ENCODE assay signal across 28 cellular contexts in the genomic region with DNA sequence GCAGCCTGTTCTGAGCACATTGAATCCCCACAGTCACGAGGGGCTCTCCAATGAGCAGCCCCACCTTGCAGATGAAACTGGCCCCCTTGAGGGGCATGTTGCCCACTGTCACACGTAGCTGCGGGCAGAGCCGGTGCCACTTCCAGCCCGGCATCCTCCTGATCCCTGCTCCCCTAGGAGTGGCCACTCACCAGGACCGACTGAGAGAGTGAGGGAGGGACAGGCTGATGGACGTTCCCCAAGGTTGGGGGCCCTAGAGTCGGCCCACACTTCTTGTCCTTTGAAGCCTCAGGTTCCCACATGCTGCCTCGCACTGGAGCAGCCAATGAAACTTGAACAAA. TPM values are rescaled to one million over a fixed set of nuclear protein-coding genes. Genes with fewer than 3 reads are reported as not detected.
DNase-seq lines count a peak whose midpoint lies in the region; TF ChIP-seq lines count a peak whose summit lies in the region.
"Had no signal": no experiment of that assay in that cellular context is flagged by ENCODE, and none has a peak within 500 bp of the region (broad histone marks: within the 10 kb centered on the region; RNA-seq: fewer than 3 reads in every experiment).

No MANE protein-coding gene starts in this region.

- POLR2A ChIA-PET in RWPE1 (lab: Yijun Ruan, JAX; ENCODE audit: low non-redundant PET) = no interaction called here

- no peak overlapping the region for H3K14ac ChIP-seq in mesenchymal stem cell (ENCODE audit: low read length in 2 of 2)

- no peak overlapping the region for H3K9ac ChIP-seq in mesenchymal stem cell (ENCODE audit: low read length)

- no peak overlapping the region for H2BK120ac ChIP-seq in mesenchymal stem cell (ENCODE audit: low read depth, low read length)

- CTCF ChIA-PET in RWPE1 (lab: Yijun Ruan, JAX) = no interaction called here

- no peak overlapping the region for H3K23ac ChIP-seq in mesenchymal stem cell (ENCODE audit: low read length in 2 of 2)

- no peaks in the 10 kb centered on the region for H3K9me3 Mint-ChIP-seq in dendritic cell treated with granulocyte-macrophage colony-stimulating factor and Interleukin-4, amounts not matched to agents 40 ng/mL and 50 ng/mL, for 4 days
- H3K9me3 Mint-ChIP-seq in HFFc6 = no peaks in the 10 kb centered on the region
- H3K9me3 Mint-ChIP-seq: activated naive CD4-positive, alpha-beta T cell treated with anti-CD3 and anti-CD28 coated beads, Interleukin-2, amount 50 U/mL, for 24 hours; activated T-helper 2 cell treated with anti-CD3 and anti-CD28 coated beads, Interferon-gamma antibody, Interleukin-2, Interleukin-4, amounts not matched to agents 10 μg/mL and 5 μg/mL and 100 μg/mL, durations not matched to agents 14 hours and 24 hours and 36 hours; IgD-negative memory B cell; natural killer cell had no signal

- intact Hi-C loops in dendritic cell treated with granulocyte-macrophage colony-stimulating factor and Interleukin-4, amounts not matched to agents 40 ng/mL and 50 ng/mL, for 4 days (cut with micrococcal nuclease) = loop anchor here (10.0 kb wide), 1 partner anchor 109 kb away; no protein-coding TSS in a partner anchor
- intact Hi-C loops in testis (cut with DNase I; ENCODE audit: low total_unique reads) = no loop called here

- peaks cover 23% of the 10 kb centered on the region for H3K79me1 ChIP-seq in mesenchymal stem cell (replicated peaks; ENCODE audit: low read length, poor library complexity, severe bottlenecking)

- 97% methylated on average over 9 of the region's 9 CpGs for WGBS in mesenchymal stem cell
- WGBS in testis, 2 donors = 82 to 88% methylated on average over 1 to 9 of the region's 9 CpGs

- H3K4me2 ChIP-seq in mesenchymal stem cell (ENCODE audit: low read length, poor library complexity, severe bottlenecking) = no peak overlapping the region
- H3K4me2 ChIP-seq: hepatocyte had no signal

- H3K4me3 ChIP-seq in mesenchymal stem cell (ENCODE audit: insufficient read depth in 1 of 2, low read depth in 1 of 2, low read length in 2 of 2) (no peak overlapping the region), testis (no peak overlapping the region)
- H3K4me3 ChIP-seq: coronary artery, hepatocyte, ovary, SJSA1 had no signal

- no peak overlapping the region for H3K4me3 Mint-ChIP-seq in dendritic cell treated with granulocyte-macrophage colony-stimulating factor and Interleukin-4, amounts not matched to agents 40 ng/mL and 50 ng/mL, for 4 days
- H3K4me3 Mint-ChIP-seq in HFFc6 = no peak overlapping the region
- H3K4me3 Mint-ChIP-seq: activated naive CD4-positive, alpha-beta T cell treated with anti-CD3 and anti-CD28 coated beads, Interleukin-2, amount 50 U/mL, for 24 hours; CD4-positive, CD25-positive, alpha-beta regulatory T cell; IgD-negative memory B cell; natural killer cell had no signal

- TF ChIP-seq POLR2A in testis (IDR thresholded peaks at IDR 0.05) = no peak

- H3K4ac ChIP-seq in mesenchymal stem cell (ENCODE audit: low read depth in 1 of 2, low read length in 2 of 2) = no peak overlapping the region

- H3K27me3 ChIP-seq in mesenchymal stem cell (ENCODE audit: control insufficient read depth in 1 of 2, insufficient read depth in 1 of 2, low read length in 2 of 2) = no peaks in the 10 kb centered on the region
- no peaks in the 10 kb centered on the region for H3K27me3 ChIP-seq in testis
- H3K27me3 ChIP-seq: foreskin keratinocyte, hepatocyte, ovary, SJSA1 had no signal

- no peak overlapping the region for H2AFZ ChIP-seq in mesenchymal stem cell (ENCODE audit: low read depth, low read length)
- H2AFZ ChIP-seq: hepatocyte had no signal

- H2BK12ac ChIP-seq in mesenchymal stem cell (ENCODE audit: low read length in 2 of 2) = no peak overlapping the region

- no peak overlapping the region for H4K91ac ChIP-seq in mesenchymal stem cell (ENCODE audit: low read length)

- no peak overlapping the region for H2BK15ac ChIP-seq in mesenchymal stem cell (ENCODE audit: low read depth, poor library complexity, severe bottlenecking)

- H3K4me1 Mint-ChIP-seq in dendritic cell treated with granulocyte-macrophage colony-stimulating factor and Interleukin-4, amounts not matched to agents 40 ng/mL and 50 ng/mL, for 4 days (ENCODE audit: low read depth) = peaks cover 61% of the 10 kb centered on the region
- peaks cover 12% of the 10 kb centered on the region for H3K4me1 Mint-ChIP-seq in HFFc6 (ENCODE audit: low read depth)

- TF ChIP-seq CTCF in RWPE1 (conservative IDR thresholded peaks at IDR 0.05; ENCODE audit: low read depth) = no peak
- no peak for TF ChIP-seq CTCF in testis (IDR thresholded peaks at IDR 0.05)
- TF ChIP-seq CTCF in HFFc6 (IDR thresholded peaks at IDR 0.05) = no peak

- no peaks in the 10 kb centered on the region for H3K27me3 Mint-ChIP-seq in dendritic cell treated with granulocyte-macrophage colony-stimulating factor and Interleukin-4, amounts not matched to agents 40 ng/mL and 50 ng/mL, for 4 days
- H3K27me3 Mint-ChIP-seq in HFFc6 (ENCODE audit: insufficient read depth) = no peaks in the 10 kb centered on the region
- H3K27me3 Mint-ChIP-seq: activated naive CD4-positive, alpha-beta T cell treated with anti-CD3 and anti-CD28 coated beads, Interleukin-2, amount 50 U/mL, for 24 hours; CD4-positive, CD25-positive, alpha-beta regulatory T cell; IgD-negative memory B cell had no signal

- peak overlapping the region; percentile 4 for H4K8ac ChIP-seq in mesenchymal stem cell (ENCODE audit: low read length)

- H2BK5ac ChIP-seq in mesenchymal stem cell (ENCODE audit: low read depth, low read length, poor library complexity, severe bottlenecking) = no peak overlapping the region

- no peak overlapping the region for H3K18ac ChIP-seq in mesenchymal stem cell (ENCODE audit: low read depth in 1 of 2, low read length in 2 of 2)

- peak overlapping the region; percentile 95 for H3K27ac Mint-ChIP-seq in dendritic cell treated with granulocyte-macrophage colony-stimulating factor and Interleukin-4, amounts not matched to agents 40 ng/mL and 50 ng/mL, for 4 days
- H3K27ac Mint-ChIP-seq in HFFc6 = no peak overlapping the region
- H3K27ac Mint-ChIP-seq: activated naive CD4-positive, alpha-beta T cell treated with anti-CD3 and anti-CD28 coated beads, Interleukin-2, amount 50 U/mL, for 24 hours; activated T-helper 2 cell treated with anti-CD3 and anti-CD28 coated beads, Interferon-gamma antibody, Interleukin-2, Interleukin-4, amounts not matched to agents 10 μg/mL and 5 μg/mL and 100 μg/mL, durations not matched to agents 14 hours and 24 hours and 36 hours; CD4-positive, CD25-positive, alpha-beta regulatory T cell; IgD-negative memory B cell; natural killer cell had no signal

- DNase-seq in RWPE1 (ENCODE audit: low spot score) (no peak), mesenchymal stem cell (no peak), testis (no peak), SHP77 (lab: John Stamatoyannopoulos, UW) (no peak), cerebellum (ENCODE audit: low spot score) (no peak), HFFc6 (no peak)
- DNase-seq: activated CD4-positive, alpha-beta T cell treated with anti-CD3 and anti-CD28 coated beads, Interleukin-2, amount 50 U/mL, for 4 hours; activated CD4-positive, CD25-positive, alpha-beta regulatory T cell; amygdala; CD4-positive, CD25-positive, alpha-beta regulatory T cell; EL; foreskin keratinocyte; natural killer cell; NCI-H1092 treated with DMSO at 0.1 percent for 48 hours; NCI-H187; NCI-H2227 treated with DMSO at 0.1 percent for 48 hours; NCI-H526 treated with DMSO at 0.1 percent for 48 hours; stimulated activated CD4-positive, alpha-beta T cell treated with anti-CD3 and anti-CD28 coated beads, Interleukin-2, amount 100 ng/mL, for 48 hours; substantia nigra; T-helper 1 cell had no signal

- peaks cover 12 to 31% of the 10 kb centered on the region in 2 experiments for H3K36me3 ChIP-seq in mesenchymal stem cell (ENCODE audit: control insufficient read depth in 1 of 2, insufficient read depth in 2 of 2, low read depth in 1 of 2, low read length in 2 of 2)
- no peaks in the 10 kb centered on the region for H3K36me3 ChIP-seq in testis (ENCODE audit: low read depth, missing control alignments)
- H3K36me3 ChIP-seq: ovary had no signal

- peaks cover 26% of the 10 kb centered on the region for H3K4me1 ChIP-seq in mesenchymal stem cell (ENCODE audit: control insufficient read depth, insufficient read depth, low read depth, low read length)
- H3K4me1 ChIP-seq in testis = peaks cover 18% of the 10 kb centered on the region

- H3K36me3 Mint-ChIP-seq in dendritic cell treated with granulocyte-macrophage colony-stimulating factor and Interleukin-4, amounts not matched to agents 40 ng/mL and 50 ng/mL, for 4 days (ENCODE audit: low read depth) = peaks cover 67% of the 10 kb centered on the region
- H3K36me3 Mint-ChIP-seq in HFFc6 (ENCODE audit: low read depth) = no peaks in the 10 kb centered on the region
- H3K36me3 Mint-ChIP-seq: natural killer cell had no signal

- H3K27ac ChIP-seq in RWPE1 = peak overlapping the region; percentile 59
- no peak overlapping the region for H3K27ac ChIP-seq in mesenchymal stem cell (ENCODE audit: low read length, poor library complexity, severe bottlenecking)
- H3K27ac ChIP-seq in testis = peak overlapping the region; percentile 16 to 37
- H3K27ac ChIP-seq: foreskin keratinocyte, hepatocyte, ovary, SJSA1 had no signal

- H3K9me3 ChIP-seq in mesenchymal stem cell (ENCODE audit: control insufficient read depth, low read length) = no peaks in the 10 kb centered on the region
- no peaks in the 10 kb centered on the region for H3K9me3 ChIP-seq in testis
- H3K9me3 ChIP-seq: ovary, SJSA1 had no signal

- H2AK5ac ChIP-seq in mesenchymal stem cell (ENCODE audit: low read length, severe bottlenecking) = no peak overlapping the region

RNA-seq across cellular contexts. Expression of gene ENTPD6, which starts 10.5 kb away (rescaled TPM):
- polyA plus RNA-seq in mesenchymal stem cell (2013, experiment 1 of 2) = 29.8 TPM
- polyA plus RNA-seq in mesenchymal stem cell (2013, experiment 2 of 2) = 27.3 TPM
- total RNA-seq in testis (100 to 1,000 TPM; 157 to 204 TPM), cerebellum (38.0 TPM)
- 80.7 TPM for polyA plus RNA-seq in testis (ENCODE audit: insufficient read depth, low read depth, low replicate concordance)
- total RNA-seq in HFFc6 (2021; fragmentation: NEBNext Ultra II Directional; extraction: Animal tissue kit (Norgen Biotek cat#: 25700)) = 10 to 100 TPM; 46.2 to 53.2 (median 51.6) TPM

RNA-seq across cellular contexts. Expression of gene PYGB, which starts 41.9 kb away (rescaled TPM):
- polyA plus RNA-seq in mesenchymal stem cell (2013, experiment 1 of 2) = 50.3 TPM
- 48.3 TPM for polyA plus RNA-seq in mesenchymal stem cell (2013, experiment 2 of 2)
- total RNA-seq in testis (10 to 100 TPM; 91.5 TPM), cerebellum (61.5 TPM)
- polyA plus RNA-seq in testis (ENCODE audit: insufficient read depth, low read depth, low replicate concordance) = 50.8 TPM
- 10 to 100 TPM; 65.4 to 75.6 (median 70.2) TPM for total RNA-seq in HFFc6 (2021; fragmentation: NEBNext Ultra II Directional; extraction: Animal tissue kit (Norgen Biotek cat#: 25700))
